Comparison of ENCODE assay signal across 1 cellular context in genomic region chr1:76822961-76823360, GRCh38. TPM values are rescaled to one million over a fixed set of nuclear protein-coding genes. Genes with fewer than 3 reads are reported as not detected.
"Had no signal": no experiment of that assay in that cellular context is flagged by ENCODE, and none has a peak within 500 bp of the region (broad histone marks: within the 10 kb centered on the region; RNA-seq: fewer than 3 reads in every experiment).

No MANE protein-coding gene starts in this region.

RNA-seq across cellular contexts. Expression of gene ST6GALNAC5, which starts 44.3 kb away (rescaled TPM):
- total RNA-seq: G401 had no signal
